ENCODE assay signal across 8 cellular contexts in genomic region chr2:46913471-46914381, GRCh38. TPM values are rescaled to one million over a fixed set of nuclear protein-coding genes. Genes with fewer than 3 reads are reported as not detected.
DNase-seq lines count a peak whose midpoint lies in the region; TF ChIP-seq lines count a peak whose summit lies in the region.

No MANE protein-coding gene starts in this region.

- intact Hi-C loops in Caco-2 (cut with micrococcal nuclease; ENCODE audit: unreplicated experiment): no loop called here

- peak overlapping the region; percentile 88 for H3K4me3 Mint-ChIP-seq in Caco-2 (ENCODE audit: unreplicated experiment)

- no peak overlapping the region for H2AFZ ChIP-seq in Loucy (ENCODE audit: low read length)

- H3K36me3 ChIP-seq in Caco-2 (ENCODE audit: control insufficient read depth, insufficient read depth, low read length) (peaks cover 4% of the 10 kb centered on the region; the same call in 1 of the 2 replicates), Loucy (ENCODE audit: insufficient read depth, low read length) (peaks cover 10% of the 10 kb centered on the region; the same call in 1 of the 2 replicates)

- BruUV-seq in Caco-2 (replicated peaks; lab: Mats Ljungman, UMichigan): TSS peak; percentile 53

- no peaks in the 10 kb centered on the region for H3K9me3 ChIP-seq in Caco-2
- no peaks in the 10 kb centered on the region for H3K9me3 ChIP-seq in Loucy (ENCODE audit: insufficient read depth, low read depth, low read length)

- H3K4me1 ChIP-seq in Caco-2 (peaks cover 17% of the 10 kb centered on the region), Loucy (ENCODE audit: insufficient read depth, low read length, poor library complexity, severe bottlenecking) (peaks cover 46% of the 10 kb centered on the region)

- no peaks in the 10 kb centered on the region for H3K9me2 ChIP-seq in Loucy (replicated peaks; ENCODE audit: low read depth, low read length)

- peaks cover 71% of the 10 kb centered on the region for H3K79me2 ChIP-seq in Loucy (ENCODE audit: insufficient read depth, low read length)

- no peaks in the 10 kb centered on the region; the same call in 1 of the 2 replicates for H3F3A ChIP-seq in Loucy (ENCODE audit: low read depth)

- H3K36me3 Mint-ChIP-seq in Caco-2 (ENCODE audit: insufficient read depth, unreplicated experiment): peaks cover 43% of the 10 kb centered on the region

- CTCF ChIA-PET in Caco-2 (lab: Charles Lee): no interaction called here

- no peaks in the 10 kb centered on the region for H3K27me3 Mint-ChIP-seq in Caco-2 (ENCODE audit: insufficient read depth, unreplicated experiment)

- no peak for TF ChIP-seq CTCF in Caco-2 (IDR thresholded peaks at IDR 0.05; ENCODE audit: insufficient read depth in 1 of 2, low read depth in 1 of 2, low read length in 1 of 2, severe bottlenecking in 1 of 2, unreplicated experiment in 1 of 2)
- peak; percentile 52 for TF ChIP-seq CTCF in Loucy (conservative IDR thresholded peaks at IDR 0.05; ENCODE audit: low read length)
- no peak for TF ChIP-seq CTCF in GM13977 (IDR thresholded peaks at IDR 0.05; ENCODE audit: extremely low read depth, insufficient read depth, missing control alignments)

- H3K4me3 ChIP-seq in Caco-2 (ENCODE audit: low read depth, low read length) (no peak overlapping the region), Loucy (ENCODE audit: low read length, poor library complexity, severe bottlenecking) (peak overlapping the region; percentile 96)

- peaks cover 19% of the 10 kb centered on the region for H3K4me1 Mint-ChIP-seq in Caco-2 (ENCODE audit: low read depth, unreplicated experiment)

- H3K27ac Mint-ChIP-seq in Caco-2 (ENCODE audit: unreplicated experiment): peak overlapping the region; percentile 16

- in situ Hi-C loops in GM13977 (cut with MboI; ENCODE audit: low pct_unique_long_range_greater_than_20kb, low sequenced_read_pairs, unreplicated experiment): no loop called here

- peak overlapping the region; percentile 91 for H3K4me2 ChIP-seq in Loucy (ENCODE audit: low read depth, low read length, poor library complexity, severe bottlenecking)

- H3K9me3 Mint-ChIP-seq in Caco-2 (ENCODE audit: unreplicated experiment): no peaks in the 10 kb centered on the region

- POLR2A ChIA-PET in Caco-2 (lab: Charles Lee): no interaction called here

- DNase-seq in Caco-2 (peak in 1 of 2 experiments; percentile 21), cerebellum (ENCODE audit: low spot score) (peak; percentile 37), myocyte (ENCODE audit: low read depth) (peak; percentile 41), NCI-H526 treated with DMSO at 0.1 percent for 48 hours (lab: John Stamatoyannopoulos, UW) (no peak), germinal center (ENCODE audit: low spot score) (no peak), GM13977 (ENCODE audit: low spot score) (no peak), superior temporal gyrus (ENCODE audit: extremely low spot score) (no peak)

- peak overlapping the region; percentile 91 for H3K9ac ChIP-seq in Loucy (ENCODE audit: low read depth, low read length, poor library complexity, severe bottlenecking)

- H3K27me3 ChIP-seq in Caco-2 (replicated peaks; ENCODE audit: control insufficient read depth, insufficient read depth, low read length) (no peaks in the 10 kb centered on the region), Loucy (ENCODE audit: insufficient read depth, low read length, poor library complexity, severe bottlenecking) (no peaks in the 10 kb centered on the region)

- H4K20me1 ChIP-seq in Loucy (ENCODE audit: insufficient read depth, low read length, poor library complexity, severe bottlenecking): peaks cover 21% of the 10 kb centered on the region

RNA-seq across cellular contexts. Expression of gene MCFD2, which starts 1.9 kb away (rescaled TPM):
- total RNA-seq in Caco-2 (2022) (142 and 156 TPM in 2 replicates), cerebellum (41.7 TPM), myocyte (51.8 and 66.7 TPM in 2 replicates)
- polyA plus RNA-seq in myocyte (2012): 63.8 TPM

RNA-seq across cellular contexts. Expression of gene TTC7A, which starts 27.3 kb away (rescaled TPM):
- total RNA-seq in Caco-2 (2022) (58.7 and 60.0 TPM in 2 replicates), cerebellum (11.2 TPM), myocyte (4.4 and 8.0 TPM in 2 replicates)
- 16.1 TPM for polyA plus RNA-seq in myocyte (2012)

Comparison
In these comparisons a context has a peak if more than half of its experiments do, and no peak if none do; other contexts are left out.
1. DNase-seq: peak in cerebellum (single experiment) and myocyte (single experiment); none in NCI-H526 treated with DMSO at 0.1 percent for 48 hours (single experiment), germinal center (single experiment), GM13977 (single experiment) and superior temporal gyrus (single experiment).